Comparison of ENCODE assay signal across 1 cellular context in the genomic region with DNA sequence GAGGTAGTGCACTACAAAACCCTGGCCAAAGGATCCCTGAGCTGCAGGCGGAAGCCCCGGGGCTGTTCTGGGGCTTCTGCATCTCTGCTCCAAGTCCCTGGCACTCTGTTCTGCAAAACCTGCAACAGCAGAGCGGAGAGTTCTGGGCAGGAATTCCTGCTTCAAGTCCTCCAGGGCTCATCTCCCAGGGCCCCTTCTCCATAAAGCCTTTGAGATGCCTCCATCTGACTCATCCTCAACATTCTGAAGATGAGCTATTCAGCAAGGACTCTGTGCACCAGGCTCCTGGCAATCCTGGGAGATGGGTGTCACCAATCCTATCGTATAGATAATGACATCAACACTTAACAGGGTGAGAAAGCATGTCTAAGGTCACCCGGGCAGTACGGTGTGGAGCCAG.
TF ChIP-seq lines count a peak whose summit lies in the region.

No MANE protein-coding gene starts in this region.

TF ChIP-seq in HepG2, 621 proteins besides CTCF, POLR2A, EP300 and RAD21:
- no peak for TF ChIP-seq MNT (IDR thresholded peaks at IDR 0.05)
- TF ChIP-seq ZNF414 (CRISPR knock-in tag; IDR thresholded peaks at IDR 0.05): no peak
- TF ChIP-seq JUND (CRISPR knock-in tag; IDR thresholded peaks at IDR 0.05): no peak
- TF ChIP-seq FUBP1 (CRISPR knock-in tag; IDR thresholded peaks at IDR 0.05; ENCODE audit: borderline replicate concordance): no peak
- no peak for TF ChIP-seq PHF8 (CRISPR knock-in tag; IDR thresholded peaks at IDR 0.05)
- no peak for TF ChIP-seq ZNF619 (CRISPR knock-in tag; IDR thresholded peaks at IDR 0.05)
- TF ChIP-seq TFDP1 (CRISPR knock-in tag; IDR thresholded peaks at IDR 0.05; ENCODE audit: borderline replicate concordance): no peak
- TF ChIP-seq, protein P1, sequence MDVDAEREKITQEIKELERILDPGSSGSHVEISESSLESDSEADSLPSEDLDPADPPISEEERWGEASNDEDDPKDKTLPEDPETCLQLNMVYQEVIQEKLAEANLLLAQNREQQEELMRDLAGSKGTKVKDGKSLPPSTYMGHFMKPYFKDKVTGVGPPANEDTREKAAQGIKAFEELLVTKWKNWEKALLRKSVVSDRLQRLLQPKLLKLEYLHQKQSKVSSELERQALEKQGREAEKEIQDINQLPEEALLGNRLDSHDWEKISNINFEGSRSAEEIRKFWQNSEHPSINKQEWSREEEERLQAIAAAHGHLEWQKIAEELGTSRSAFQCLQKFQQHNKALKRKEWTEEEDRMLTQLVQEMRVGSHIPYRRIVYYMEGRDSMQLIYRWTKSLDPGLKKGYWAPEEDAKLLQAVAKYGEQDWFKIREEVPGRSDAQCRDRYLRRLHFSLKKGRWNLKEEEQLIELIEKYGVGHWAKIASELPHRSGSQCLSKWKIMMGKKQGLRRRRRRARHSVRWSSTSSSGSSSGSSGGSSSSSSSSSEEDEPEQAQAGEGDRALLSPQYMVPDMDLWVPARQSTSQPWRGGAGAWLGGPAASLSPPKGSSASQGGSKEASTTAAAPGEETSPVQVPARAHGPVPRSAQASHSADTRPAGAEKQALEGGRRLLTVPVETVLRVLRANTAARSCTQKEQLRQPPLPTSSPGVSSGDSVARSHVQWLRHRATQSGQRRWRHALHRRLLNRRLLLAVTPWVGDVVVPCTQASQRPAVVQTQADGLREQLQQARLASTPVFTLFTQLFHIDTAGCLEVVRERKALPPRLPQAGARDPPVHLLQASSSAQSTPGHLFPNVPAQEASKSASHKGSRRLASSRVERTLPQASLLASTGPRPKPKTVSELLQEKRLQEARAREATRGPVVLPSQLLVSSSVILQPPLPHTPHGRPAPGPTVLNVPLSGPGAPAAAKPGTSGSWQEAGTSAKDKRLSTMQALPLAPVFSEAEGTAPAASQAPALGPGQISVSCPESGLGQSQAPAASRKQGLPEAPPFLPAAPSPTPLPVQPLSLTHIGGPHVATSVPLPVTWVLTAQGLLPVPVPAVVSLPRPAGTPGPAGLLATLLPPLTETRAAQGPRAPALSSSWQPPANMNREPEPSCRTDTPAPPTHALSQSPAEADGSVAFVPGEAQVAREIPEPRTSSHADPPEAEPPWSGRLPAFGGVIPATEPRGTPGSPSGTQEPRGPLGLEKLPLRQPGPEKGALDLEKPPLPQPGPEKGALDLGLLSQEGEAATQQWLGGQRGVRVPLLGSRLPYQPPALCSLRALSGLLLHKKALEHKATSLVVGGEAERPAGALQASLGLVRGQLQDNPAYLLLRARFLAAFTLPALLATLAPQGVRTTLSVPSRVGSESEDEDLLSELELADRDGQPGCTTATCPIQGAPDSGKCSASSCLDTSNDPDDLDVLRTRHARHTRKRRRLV (CRISPR knock-in tag; IDR thresholded peaks at IDR 0.05): no peak
- no peak for TF ChIP-seq HMGA1 (CRISPR knock-in tag; conservative IDR thresholded peaks at IDR 0.05)
- TF ChIP-seq, protein P2, sequence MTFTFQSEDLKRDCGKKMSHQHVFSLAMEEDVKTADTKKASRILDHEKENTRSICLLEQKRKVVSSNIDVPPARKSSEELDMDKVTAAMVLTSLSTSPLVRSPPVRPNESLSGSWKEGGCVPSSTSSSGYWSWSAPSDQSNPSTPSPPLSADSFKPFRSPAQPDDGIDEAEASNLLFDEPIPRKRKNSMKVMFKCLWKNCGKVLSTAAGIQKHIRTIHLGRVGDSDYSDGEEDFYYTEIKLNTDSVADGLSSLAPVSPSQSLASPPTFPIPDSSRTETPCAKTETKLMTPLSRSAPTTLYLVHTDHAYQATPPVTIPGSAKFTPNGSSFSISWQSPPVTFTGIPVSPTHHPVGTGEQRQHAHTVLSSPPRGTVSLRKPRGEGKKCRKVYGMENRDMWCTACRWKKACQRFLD (CRISPR knock-in tag; IDR thresholded peaks at IDR 0.05; ENCODE audit: borderline replicate concordance): no peak
- no peak for TF ChIP-seq SIN3A (IDR thresholded peaks at IDR 0.05; ENCODE audit: borderline replicate concordance, low read depth, low read length)
- TF ChIP-seq ZNF260 (CRISPR knock-in tag; IDR thresholded peaks at IDR 0.05; ENCODE audit: borderline replicate concordance, low read depth): no peak
- TF ChIP-seq ZNF713 (CRISPR knock-in tag; IDR thresholded peaks at IDR 0.05): no peak
- TF ChIP-seq ZNF644 (CRISPR knock-in tag; IDR thresholded peaks at IDR 0.05; ENCODE audit: low read depth): no peak
- TF ChIP-seq ZBTB25 (CRISPR knock-in tag; IDR thresholded peaks at IDR 0.05): no peak
